In genomic region chr12:102950107-102950949, GRCh38 we compare ENCODE assay signal across 11 cellular contexts. TPM values are rescaled to one million over a fixed set of nuclear protein-coding genes. Genes with fewer than 3 reads are reported as not detected.
DNase-seq lines count a peak whose midpoint lies in the region; ATAC-seq, FAIRE-seq and TF ChIP-seq lines count a peak whose summit lies in the region.
"Had no signal": no experiment of that assay in that cellular context is flagged by ENCODE, and none has a peak within 500 bp of the region (broad histone marks: within the 10 kb centered on the region; RNA-seq: fewer than 3 reads in every experiment).

No MANE protein-coding gene starts in this region.

- FAIRE-seq in GM19239 (lab: Jason Lieb, UNC), result peak; percentile 86

- ATAC-seq in Panc1 (peak; percentile 79), GM21367 (IDR thresholded peaks at IDR 0.05; ENCODE audit: unreplicated experiment) (no peak)
- ATAC-seq in CD8-positive, alpha-beta T cell, result no peak
- ATAC-seq: PC-3 had no signal

- BruUV-seq in Panc1 (replicated peaks; lab: Mats Ljungman, UMichigan), result no TSS peak

- H3K36me3 ChIP-seq in Panc1 (ENCODE audit: control insufficient read depth, insufficient read depth, low read length), result no peaks in the 10 kb centered on the region
- H3K36me3 ChIP-seq in CD8-positive, alpha-beta T cell (ENCODE audit: insufficient read depth, low read length), result no peaks in the 10 kb centered on the region
- H3K36me3 ChIP-seq: BLaER1 treated with 17β-estradiol and CSF1 and Interleukin-3, amounts not matched to agents 10 nM and 100 nM had no signal

- intact Hi-C loops in Panc1 (cut with micrococcal nuclease; ENCODE audit: unreplicated experiment), result loop anchor here (1.0 kb wide), 1 partner anchor 598 kb away; no protein-coding TSS in a partner anchor
- intact Hi-C loops in CD8-positive, alpha-beta T cell (cut with DNase I, micrococcal nuclease), result loop anchor here in 1 of 2 experiments (5.0 kb wide), 1 partner anchor 452 kb away; no protein-coding TSS in a partner anchor

- H3K36me3 Mint-ChIP-seq in CD8-positive, alpha-beta T cell, result no peaks in the 10 kb centered on the region

- H3K4me3 Mint-ChIP-seq in CD8-positive, alpha-beta T cell, result no peak overlapping the region

- no peak overlapping the region for H3K27ac Mint-ChIP-seq in CD8-positive, alpha-beta T cell

- H3K27me3 ChIP-seq in Panc1 (ENCODE audit: control insufficient read depth, insufficient read depth, low read length), result peaks cover 5% of the 10 kb centered on the region; the same call in 1 of the 2 replicates
- H3K27me3 ChIP-seq in CD8-positive, alpha-beta T cell (ENCODE audit: insufficient read depth, low read length), result peaks cover 7% of the 10 kb centered on the region

- no peaks in the 10 kb centered on the region for H3K9me3 Mint-ChIP-seq in CD8-positive, alpha-beta T cell

- TF ChIP-seq CTCF in 22Rv1 (IDR thresholded peaks at IDR 0.05) (peak; percentile 53), Panc1 (IDR thresholded peaks at IDR 0.05) (peak; percentile 42)
- no peak for TF ChIP-seq CTCF in CD8-positive, alpha-beta T cell (IDR thresholded peaks at IDR 0.05)

- no peaks in the 10 kb centered on the region for H3K9me3 ChIP-seq in Panc1 (ENCODE audit: control insufficient read depth, insufficient read depth, low read depth, low read length)
- H3K9me3 ChIP-seq in CD8-positive, alpha-beta T cell (ENCODE audit: low read length), result no peaks in the 10 kb centered on the region

- DNase-seq in GM19239 (ENCODE audit: insufficient read length, low spot score) (no peak), Panc1 (ENCODE audit: low read depth, low spot score) (no peak), iPS-NIHi7 (ENCODE audit: extremely low spot score) (peak; percentile 45), Kasumi-1 (lab: John Stamatoyannopoulos, UW) (no peak)
- DNase-seq in stimulated activated CD4-positive, alpha-beta T cell treated with anti-CD3 and anti-CD28 coated beads, Interleukin-4, amount 100 ng/mL, for 1 hour, result no peak
- DNase-seq in CD8-positive, alpha-beta T cell, result no peak
- DNase-seq: activated CD8-positive, alpha-beta memory T cell treated with anti-CD3 and anti-CD28 coated beads, Interleukin-2, amount 50 U/mL, for 4 hours; PC-3 had no signal

- H3K4me3 ChIP-seq in Panc1 (ENCODE audit: low read depth in 2 of 2, low read length in 2 of 2), result peak overlapping the region in 1 of 2 experiments; percentile 34; a peak in 2 of 4 replicates
- H3K4me3 ChIP-seq in CD8-positive, alpha-beta T cell (ENCODE audit: low read depth, low read length), result no peak overlapping the region
- H3K4me3 ChIP-seq: BLaER1 treated with 17β-estradiol and CSF1 and Interleukin-3, amounts not matched to agents 10 nM and 100 nM had no signal

- CTCF ChIA-PET in Panc1 (lab: Charles Lee), result interaction anchor here (0.7 kb wide), 1 partner anchor 598 kb away, joined by 3 read pairs; no protein-coding TSS in a partner anchor
- CTCF ChIA-PET in CD8-positive, alpha-beta T cell (lab: Charles Lee), result interaction anchor here (0.7 to 6.0 kb wide), 6 partner anchors 11 to 598 kb away, joined by 3 to 114 read pairs (median 5); no protein-coding TSS in a partner anchor

- peaks cover 61% of the 10 kb centered on the region for H3K27me3 Mint-ChIP-seq in CD8-positive, alpha-beta T cell (ENCODE audit: low read depth)

- H3K4me1 ChIP-seq in Panc1 (ENCODE audit: control insufficient read depth, insufficient read depth, low read length), result no peaks in the 10 kb centered on the region; the same call in 1 of the 2 replicates
- H3K4me1 ChIP-seq in CD8-positive, alpha-beta T cell (ENCODE audit: insufficient read depth, low read length), result no peaks in the 10 kb centered on the region
- H3K4me1 ChIP-seq: BLaER1 treated with 17β-estradiol and CSF1 and Interleukin-3, amounts not matched to agents 10 nM and 100 nM had no signal

- in situ Hi-C loops in Panc1 (cut with HindIII; ENCODE audit: low pct_unique_long_range_greater_than_20kb, low sequenced_read_pairs), result no loop called here

- peaks cover 4% of the 10 kb centered on the region for H3K4me1 Mint-ChIP-seq in CD8-positive, alpha-beta T cell (ENCODE audit: low read depth)

- POLR2A ChIA-PET in Panc1 (lab: Charles Lee), result interaction anchor here (0.6 kb wide), 1 partner anchor 468 kb away, joined by 11 read pairs; no protein-coding TSS in a partner anchor
- POLR2A ChIA-PET in CD8-positive, alpha-beta T cell (lab: Charles Lee), result interaction anchor here (0.6 kb wide), 1 partner anchor 1906 kb away, joined by 3 read pairs; no protein-coding TSS in a partner anchor

- H3K27ac ChIP-seq in 22Rv1 (no peak overlapping the region), Panc1 (ENCODE audit: low read length) (no peak overlapping the region)
- no peak overlapping the region for H3K27ac ChIP-seq in CD8-positive, alpha-beta T cell (ENCODE audit: low read depth, low read length)
- H3K27ac ChIP-seq: BLaER1 treated with 17β-estradiol and CSF1 and Interleukin-3, amounts not matched to agents 10 nM and 100 nM had no signal

RNA-seq across cellular contexts. Expression of gene ASCL1, which starts 7.1 kb away (rescaled TPM):
- total RNA-seq in Panc1 (2021; ENCODE audit: unreplicated experiment), result not detected
- polyA plus RNA-seq in Panc1 (2012; ENCODE audit: insufficient read length), result not detected
- not detected for total RNA-seq in CD8-positive, alpha-beta T cell
- total RNA-seq: PC-3 had no signal

RNA-seq across cellular contexts. Expression of gene PAH, which starts 33.3 kb away (rescaled TPM):
- total RNA-seq in Panc1 (2021; ENCODE audit: unreplicated experiment), result 0.51 TPM
- not detected for polyA plus RNA-seq in Panc1 (2012; ENCODE audit: insufficient read length)
- total RNA-seq in CD8-positive, alpha-beta T cell, result not detected
- total RNA-seq: PC-3 had no signal
